ENCODE assay signal across 1 cellular context in the genomic region with DNA sequence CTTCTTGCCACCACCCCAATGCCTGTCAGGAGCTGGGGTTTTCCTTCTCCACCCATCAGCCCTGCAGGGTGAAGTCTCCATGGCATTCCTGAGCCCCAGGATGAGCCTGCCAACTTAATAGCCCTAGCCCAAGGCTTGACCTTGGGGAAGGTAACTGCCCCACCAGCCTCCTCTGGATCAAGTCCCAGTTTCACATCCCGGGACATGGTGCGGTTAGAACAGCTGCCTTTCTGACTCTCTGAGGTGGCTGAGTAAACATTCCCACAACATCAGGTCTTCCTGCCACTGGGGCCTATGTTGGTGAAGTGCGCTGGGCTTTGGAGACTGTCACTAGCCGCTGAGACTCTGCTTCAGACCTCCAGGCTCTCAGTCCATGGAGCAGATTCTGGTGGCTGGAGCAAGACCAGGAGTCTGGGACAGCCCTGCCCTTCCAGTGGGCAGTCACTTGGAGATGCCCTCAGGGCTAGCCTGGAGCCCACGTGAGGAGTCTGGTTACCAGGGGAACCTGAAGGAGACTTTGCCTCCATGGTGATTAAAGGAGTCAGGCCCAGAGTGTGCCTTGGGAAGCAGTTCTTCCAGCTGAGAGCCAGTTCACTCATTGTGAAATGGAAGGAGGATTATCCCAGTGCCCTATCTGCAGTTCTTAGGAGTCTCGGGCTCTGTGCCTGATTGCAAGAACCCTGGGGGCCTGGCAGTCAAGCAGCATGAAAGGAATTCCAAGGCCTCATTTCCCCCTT.
TF ChIP-seq lines count a peak whose summit lies in the region.

No MANE protein-coding gene starts in this region.

TF ChIP-seq in GM23338, 12 proteins besides CTCF, POLR2A, EP300 and RAD21 (continued from another document):
- TF ChIP-seq, protein P1, sequence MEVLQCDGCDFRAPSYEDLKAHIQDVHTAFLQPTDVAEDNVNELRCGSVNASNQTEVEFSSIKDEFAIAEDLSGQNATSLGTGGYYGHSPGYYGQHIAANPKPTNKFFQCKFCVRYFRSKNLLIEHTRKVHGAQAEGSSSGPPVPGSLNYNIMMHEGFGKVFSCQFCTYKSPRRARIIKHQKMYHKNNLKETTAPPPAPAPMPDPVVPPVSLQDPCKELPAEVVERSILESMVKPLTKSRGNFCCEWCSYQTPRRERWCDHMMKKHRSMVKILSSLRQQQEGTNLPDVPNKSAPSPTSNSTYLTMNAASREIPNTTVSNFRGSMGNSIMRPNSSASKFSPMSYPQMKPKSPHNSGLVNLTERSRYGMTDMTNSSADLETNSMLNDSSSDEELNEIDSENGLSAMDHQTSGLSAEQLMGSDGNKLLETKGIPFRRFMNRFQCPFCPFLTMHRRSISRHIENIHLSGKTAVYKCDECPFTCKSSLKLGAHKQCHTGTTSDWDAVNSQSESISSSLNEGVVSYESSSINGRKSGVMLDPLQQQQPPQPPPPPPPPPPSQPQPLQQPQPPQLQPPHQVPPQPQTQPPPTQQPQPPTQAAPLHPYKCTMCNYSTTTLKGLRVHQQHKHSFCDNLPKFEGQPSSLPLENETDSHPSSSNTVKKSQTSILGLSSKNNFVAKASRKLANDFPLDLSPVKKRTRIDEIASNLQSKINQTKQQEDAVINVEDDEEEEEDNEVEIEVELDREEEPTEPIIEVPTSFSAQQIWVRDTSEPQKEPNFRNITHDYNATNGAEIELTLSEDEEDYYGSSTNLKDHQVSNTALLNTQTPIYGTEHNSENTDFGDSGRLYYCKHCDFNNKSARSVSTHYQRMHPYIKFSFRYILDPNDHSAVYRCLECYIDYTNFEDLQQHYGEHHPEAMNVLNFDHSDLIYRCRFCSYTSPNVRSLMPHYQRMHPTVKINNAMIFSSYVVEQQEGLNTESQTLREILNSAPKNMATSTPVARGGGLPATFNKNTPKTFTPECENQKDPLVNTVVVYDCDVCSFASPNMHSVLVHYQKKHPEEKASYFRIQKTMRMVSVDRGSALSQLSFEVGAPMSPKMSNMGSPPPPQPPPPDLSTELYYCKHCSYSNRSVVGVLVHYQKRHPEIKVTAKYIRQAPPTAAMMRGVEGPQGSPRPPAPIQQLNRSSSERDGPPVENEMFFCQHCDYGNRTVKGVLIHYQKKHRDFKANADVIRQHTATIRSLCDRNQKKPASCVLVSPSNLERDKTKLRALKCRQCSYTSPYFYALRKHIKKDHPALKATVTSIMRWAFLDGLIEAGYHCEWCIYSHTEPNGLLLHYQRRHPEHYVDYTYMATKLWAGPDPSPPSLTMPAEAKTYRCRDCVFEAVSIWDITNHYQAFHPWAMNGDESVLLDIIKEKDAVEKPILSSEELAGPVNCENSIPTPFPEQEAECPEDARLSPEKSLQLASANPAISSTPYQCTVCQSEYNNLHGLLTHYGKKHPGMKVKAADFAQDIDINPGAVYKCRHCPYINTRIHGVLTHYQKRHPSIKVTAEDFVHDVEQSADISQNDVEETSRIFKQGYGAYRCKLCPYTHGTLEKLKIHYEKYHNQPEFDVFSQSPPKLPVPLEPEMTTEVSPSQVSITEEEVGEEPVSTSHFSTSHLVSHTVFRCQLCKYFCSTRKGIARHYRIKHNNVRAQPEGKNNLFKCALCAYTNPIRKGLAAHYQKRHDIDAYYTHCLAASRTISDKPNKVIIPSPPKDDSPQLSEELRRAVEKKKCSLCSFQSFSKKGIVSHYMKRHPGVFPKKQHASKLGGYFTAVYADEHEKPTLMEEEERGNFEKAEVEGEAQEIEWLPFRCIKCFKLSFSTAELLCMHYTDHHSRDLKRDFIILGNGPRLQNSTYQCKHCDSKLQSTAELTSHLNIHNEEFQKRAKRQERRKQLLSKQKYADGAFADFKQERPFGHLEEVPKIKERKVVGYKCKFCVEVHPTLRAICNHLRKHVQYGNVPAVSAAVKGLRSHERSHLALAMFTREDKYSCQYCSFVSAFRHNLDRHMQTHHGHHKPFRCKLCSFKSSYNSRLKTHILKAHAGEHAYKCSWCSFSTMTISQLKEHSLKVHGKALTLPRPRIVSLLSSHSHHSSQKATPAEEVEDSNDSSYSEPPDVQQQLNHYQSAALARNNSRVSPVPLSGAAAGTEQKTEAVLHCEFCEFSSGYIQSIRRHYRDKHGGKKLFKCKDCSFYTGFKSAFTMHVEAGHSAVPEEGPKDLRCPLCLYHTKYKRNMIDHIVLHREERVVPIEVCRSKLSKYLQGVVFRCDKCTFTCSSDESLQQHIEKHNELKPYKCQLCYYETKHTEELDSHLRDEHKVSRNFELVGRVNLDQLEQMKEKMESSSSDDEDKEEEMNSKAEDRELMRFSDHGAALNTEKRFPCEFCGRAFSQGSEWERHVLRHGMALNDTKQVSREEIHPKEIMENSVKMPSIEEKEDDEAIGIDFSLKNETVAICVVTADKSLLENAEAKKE (CRISPR knock-in tag; IDR thresholded peaks at IDR 0.05) = no peak
- TF ChIP-seq JUNB (IDR thresholded peaks at IDR 0.05; ENCODE audit: unreplicated experiment) (no peak), CREB1 (CRISPR knock-in tag; IDR thresholded peaks at IDR 0.05; ENCODE audit: low read depth) (no peak), EZH2phosphoT487 (IDR thresholded peaks at IDR 0.05; ENCODE audit: unreplicated experiment) (no peak), REST (IDR thresholded peaks at IDR 0.05; ENCODE audit: unreplicated experiment) (no peak), POLR2AphosphoS5 (IDR thresholded peaks at IDR 0.05; ENCODE audit: low read depth) (no peak)
